In the genomic region with DNA sequence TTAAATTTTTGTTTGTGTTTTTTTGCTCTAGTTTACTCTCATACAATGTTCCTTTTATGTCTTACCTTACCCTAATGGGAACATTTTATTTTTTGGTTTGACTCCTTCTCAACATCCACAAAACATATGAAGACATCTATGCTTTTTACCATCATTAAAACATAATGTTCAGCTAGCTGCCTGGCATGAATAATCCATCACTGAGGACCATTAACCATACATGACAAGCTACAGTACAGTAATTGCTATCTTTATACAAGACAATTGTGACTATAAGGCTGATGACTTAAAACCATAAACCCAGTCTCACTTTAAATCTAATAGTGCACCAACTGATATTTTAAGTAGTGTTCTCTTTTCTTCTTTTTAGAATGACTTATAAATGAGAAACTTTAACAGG, we compare ENCODE assay signal across 18 cellular contexts. TPM values are rescaled to one million over a fixed set of nuclear protein-coding genes. Genes with fewer than 3 reads are reported as not detected.
DNase-seq lines count a peak whose midpoint lies in the region; ATAC-seq and TF ChIP-seq lines count a peak whose summit lies in the region.
"Had no signal": no experiment of that assay in that cellular context is flagged by ENCODE, and none has a peak within 500 bp of the region (broad histone marks: within the 10 kb centered on the region; RNA-seq: fewer than 3 reads in every experiment).

No MANE protein-coding gene starts in this region.

- H3K27me3 ChIP-seq in KMS-11 (ENCODE audit: insufficient read depth, low read depth) (no peaks in the 10 kb centered on the region), neural cell (ENCODE audit: insufficient read depth, low read depth, low read length) (no peaks in the 10 kb centered on the region), breast epithelium (no peaks in the 10 kb centered on the region)
- H3K27me3 ChIP-seq: SJCRH30 had no signal

- peak overlapping the region; percentile 66 for H3K27ac ChIP-seq in 22Rv1
- no peak overlapping the region for H3K27ac ChIP-seq in KMS-11
- H3K27ac ChIP-seq in neural cell (ENCODE audit: low read length): peak overlapping the region; percentile 71
- H3K27ac ChIP-seq in breast epithelium: no peak overlapping the region
- H3K27ac ChIP-seq: GM23248, HL-60, SJCRH30 had no signal

- H3K4me3 Mint-ChIP-seq in T-helper 17 cell: no peak overlapping the region
- H3K4me3 Mint-ChIP-seq: H9; HFFc6; T-helper 1 cell treated with Interleukin-12 subunit alpha and Interleukin-12 subunit beta and Interleukin-4 antibody, amounts not matched to agents 30 μg/mL and 1 μg/mL, for 36 hours had no signal

- H2AFZ ChIP-seq in KMS-11 (ENCODE audit: low read depth): no peak overlapping the region
- H2AFZ ChIP-seq in neural cell (ENCODE audit: low read depth, low read length): no peak overlapping the region
- H2AFZ ChIP-seq: GM23248 had no signal

- H3K4me2 ChIP-seq in KMS-11: 0 out of 2 replicates have a peak overlapping the region, but pooled peaks have one; percentile 64
- H3K4me2 ChIP-seq in neural cell (ENCODE audit: low read length): peak overlapping the region; percentile 29

- DNase-seq in T-helper 17 cell (no peak), NCI-H1105 treated with DMSO at 0.1 percent for 48 hours (lab: John Stamatoyannopoulos, UW) (no peak), breast epithelium (ENCODE audit: low spot score in 2 of 2) (no peak)
- DNase-seq: GM23248; H9; HFFc6; KBM-7; NCI-H1105; NCI-H1694 treated with DMSO at 0.1 percent for 48 hours; NCI-H2081 treated with DMSO at 0.1 percent for 48 hours; NK-92 treated with Interleukin-12 subunit alpha and Interleukin-12 subunit beta, amount 100 ng/mL, for 24 hours; SJCRH30 had no signal

- H3K36me3 ChIP-seq in KMS-11 (ENCODE audit: insufficient read depth): no peaks in the 10 kb centered on the region
- no peaks in the 10 kb centered on the region for H3K36me3 ChIP-seq in neural cell (ENCODE audit: insufficient read depth, low read length)
- H3K36me3 ChIP-seq in breast epithelium: no peaks in the 10 kb centered on the region
- H3K36me3 ChIP-seq: SJCRH30 had no signal

- no peak for TF ChIP-seq RAD21 in neural cell (conservative IDR thresholded peaks at IDR 0.05)

- H3K79me2 ChIP-seq in KMS-11 (ENCODE audit: insufficient read depth, low read depth) (no peaks in the 10 kb centered on the region), neural cell (replicated peaks; ENCODE audit: insufficient read depth, low read length) (no peaks in the 10 kb centered on the region)

- H3K9me3 ChIP-seq in T-helper 17 cell (ENCODE audit: control insufficient read depth, low read length, poor library complexity, severe bottlenecking) (no peaks in the 10 kb centered on the region), neural cell (ENCODE audit: low read length) (no peaks in the 10 kb centered on the region), breast epithelium (no peaks in the 10 kb centered on the region)
- H3K9me3 ChIP-seq: SJCRH30 had no signal

- H3K4me3 ChIP-seq in KMS-11 (IDR thresholded peaks at IDR 0.05; ENCODE audit: insufficient read depth, low read depth, low read length): no peak overlapping the region
- peak overlapping the region; percentile 41 for H3K4me3 ChIP-seq in neural cell (ENCODE audit: low read length)
- H3K4me3 ChIP-seq in breast epithelium: no peak overlapping the region
- H3K4me3 ChIP-seq: GM23248, SJCRH30 had no signal

- H3K4me1 Mint-ChIP-seq in T-helper 17 cell: peaks cover 16% of the 10 kb centered on the region

- H3K27me3 Mint-ChIP-seq in T-helper 17 cell: no peaks in the 10 kb centered on the region

- H4K20me1 ChIP-seq in KMS-11 (ENCODE audit: insufficient read depth) (no peaks in the 10 kb centered on the region), neural cell (ENCODE audit: insufficient read depth) (no peaks in the 10 kb centered on the region)

- H3K36me3 Mint-ChIP-seq in T-helper 17 cell (ENCODE audit: low read depth): no peaks in the 10 kb centered on the region

- TF ChIP-seq CTCF in 22Rv1 (IDR thresholded peaks at IDR 0.05) (no peak), KMS-11 (conservative IDR thresholded peaks at IDR 0.05; ENCODE audit: low read depth, low read length) (no peak), neural cell (IDR thresholded peaks at IDR 0.05; ENCODE audit: poor library complexity, severe bottlenecking) (no peak), breast epithelium (IDR thresholded peaks at IDR 0.05) (no peak)

- TF ChIP-seq EP300 in neural cell (conservative IDR thresholded peaks at IDR 0.05; ENCODE audit: poor library complexity, severe bottlenecking): peak; percentile 83

- ATAC-seq in T-helper 17 cell (no peak), GM21447 (IDR thresholded peaks at IDR 0.05; ENCODE audit: unreplicated experiment) (no peak)

- intact Hi-C loops in breast epithelium (cut with DNase I; ENCODE audit: low total_unique reads): no loop called here

- H3K9me2 ChIP-seq in neural cell (ENCODE audit: insufficient read depth, low read length): no peaks in the 10 kb centered on the region

- H3K9ac ChIP-seq in KMS-11: no peak overlapping the region
- no peak overlapping the region for H3K9ac ChIP-seq in neural cell (ENCODE audit: low read length)
- H3K9ac ChIP-seq: GM23248 had no signal

- peak overlapping the region; percentile 32 for H3K27ac Mint-ChIP-seq in T-helper 17 cell
- H3K27ac Mint-ChIP-seq: H9; HFFc6; T-helper 1 cell treated with Interleukin-12 subunit alpha and Interleukin-12 subunit beta and Interleukin-4 antibody, amounts not matched to agents 30 μg/mL and 1 μg/mL, for 36 hours had no signal

- H3K4me1 ChIP-seq in KMS-11 (ENCODE audit: low read depth, poor library complexity, severe bottlenecking) (peaks cover 19% of the 10 kb centered on the region), breast epithelium (no peaks in the 10 kb centered on the region)
- H3K4me1 ChIP-seq: SJCRH30 had no signal

- TF ChIP-seq POLR2A in breast epithelium (IDR thresholded peaks at IDR 0.05): no peak

- peaks cover 6% of the 10 kb centered on the region for H3F3A ChIP-seq in neural cell (ENCODE audit: insufficient read depth, low read length, poor library complexity, severe bottlenecking)

TF ChIP-seq in neural cell, 6 proteins besides CTCF, POLR2A, EP300 and RAD21:
- TF ChIP-seq POLR2AphosphoS5 (IDR thresholded peaks at IDR 0.05): peak; percentile 76
- no peak for TF ChIP-seq SMC3 (conservative IDR thresholded peaks at IDR 0.05; ENCODE audit: poor library complexity)

RNA-seq across cellular contexts. Expression of gene SERPINI1, which starts 13.7 kb away (rescaled TPM):
- total RNA-seq in T-helper 17 cell (1 to 10 TPM; 2.8 to 3.6 TPM), breast epithelium (10 to 100 TPM in 1 of 3 donors, 1 to 10 TPM in 2; 4.3 to 10.8 (median 6.3) TPM)
- 123 and 150 TPM in 2 replicates for polyA plus RNA-seq in neural cell
- 64.2 and 66.2 TPM in 2 replicates for polyA minus RNA-seq in neural cell

RNA-seq across cellular contexts. Expression of gene PDCD10, which starts 14.5 kb away (rescaled TPM):
- total RNA-seq in T-helper 17 cell: 10 to 100 TPM; 51.1 to 55.5 TPM
- 78.5 and 79.1 TPM in 2 replicates for polyA plus RNA-seq in neural cell
- polyA minus RNA-seq in neural cell: 97.4 and 101 TPM in 2 replicates
- 10 to 100 TPM; 64.6 to 85.9 (median 79.6) TPM for total RNA-seq in breast epithelium

Comparison
In these comparisons a context has a peak if more than half of its experiments do, and no peak if none do; other contexts are left out.
1. H3K27ac ChIP-seq: peak in 22Rv1 (single experiment) and neural cell (single experiment); none in KMS-11 (single experiment) and breast epithelium (0 of 2).